In genomic region chr14:64799555-64799954, GRCh38 we compare ENCODE assay signal across 11 cellular contexts.
"Had no signal": no experiment of that assay in that cellular context is flagged by ENCODE, and none has a peak within 500 bp of the region (broad histone marks: within the 10 kb centered on the region; RNA-seq: fewer than 3 reads in every experiment).

No MANE protein-coding gene starts in this region.

- H3K9me3 ChIP-seq: MG63, SK-N-SH had no signal

- H3K9me2 ChIP-seq: SK-N-SH had no signal

- H3K27ac ChIP-seq: HL-60 had no signal

- H3K36me3 ChIP-seq: MG63 had no signal

- H3K9ac ChIP-seq: SK-N-SH had no signal

- H3K4me3 ChIP-seq: MG63 had no signal

- DNase-seq: NCI-H1092 treated with DMSO at 0.1 percent for 48 hours, NCI-H1436, NCI-H187, NCI-H2029, NCI-H2081 treated with DMSO at 0.1 percent for 48 hours, NCI-H2171, NCI-H524 treated with DMSO at 0.1 percent for 48 hours, NCI-H774 had no signal

- H3K27me3 ChIP-seq: MG63 had no signal

- H3K4me2 ChIP-seq: SK-N-SH had no signal
